In genomic region chr7:106050743-106051110, GRCh38 we compare ENCODE assay signal across 12 cellular contexts.
DNase-seq lines count a peak whose midpoint lies in the region; ATAC-seq, FAIRE-seq and TF ChIP-seq lines count a peak whose summit lies in the region.
"Had no signal": no experiment of that assay in that cellular context is flagged by ENCODE, and none has a peak within 500 bp of the region (broad histone marks: within the 10 kb centered on the region; RNA-seq: fewer than 3 reads in every experiment).

No MANE protein-coding gene starts in this region.

- CTCF ChIA-PET in endothelial cell of umbilical vein (lab: Charles Lee), result interaction anchor here (0.9 to 3.1 kb wide), 9 partner anchors 8 to 403 kb away, joined by 3 to 25 read pairs (median 4); no protein-coding TSS in a partner anchor
- CTCF ChIA-PET in Calu3 (lab: Charles Lee), result interaction anchor here (0.7 to 0.8 kb wide), 2 partner anchors 8 to 541 kb away, joined by 4 to 7 read pairs; no protein-coding TSS in a partner anchor

- H3K4me3 ChIP-seq in heart right ventricle, result no peak overlapping the region
- H3K4me3 ChIP-seq in endothelial cell of umbilical vein (replicated peaks in 1 of 3; ENCODE audit: insufficient read depth in 1 of 3, low read depth in 1 of 3, low read length in 3 of 3), result no peak overlapping the region
- H3K4me3 ChIP-seq in muscle layer of colon (ENCODE audit: low read depth in 1 of 2, low read length in 2 of 2), result peak overlapping the region in 1 of 2 donors; percentile 40
- no peak overlapping the region for H3K4me3 ChIP-seq in vagina
- H3K4me3 ChIP-seq: GM23338 had no signal

- TF ChIP-seq CTCF in heart right ventricle (IDR thresholded peaks at IDR 0.05) (no peak), endothelial cell of umbilical vein (IDR thresholded peaks at IDR 0.05; ENCODE audit: extremely low read depth in 1 of 2, insufficient read depth in 1 of 2, low read depth in 1 of 2, low read length in 2 of 2) (no peak), vagina (IDR thresholded peaks at IDR 0.05) (no peak), Calu3 (IDR thresholded peaks at IDR 0.05; ENCODE audit: unreplicated experiment) (no peak)

- H3K9ac ChIP-seq in endothelial cell of umbilical vein (replicated peaks; ENCODE audit: extremely low read depth, insufficient read depth, low read length) (no peak overlapping the region), muscle layer of colon (ENCODE audit: low read length) (no peak overlapping the region)

- no peaks in the 10 kb centered on the region for H4K20me1 ChIP-seq in endothelial cell of umbilical vein (replicated peaks; ENCODE audit: control insufficient read depth, extremely low read depth, insufficient read depth, low read length)

- H2AFZ ChIP-seq in endothelial cell of umbilical vein (ENCODE audit: low read depth, low read length), result no peak overlapping the region
- H2AFZ ChIP-seq: GM23338 had no signal

- H3K4me1 Mint-ChIP-seq in Calu3 (ENCODE audit: low read depth, unreplicated experiment), result no peaks in the 10 kb centered on the region

- POLR2A ChIA-PET in endothelial cell of umbilical vein (lab: Charles Lee), result interaction anchor here (0.6 kb wide), 1 partner anchor 15 kb away, joined by 3 read pairs; no protein-coding TSS in a partner anchor

- H3K27ac ChIP-seq in heart right ventricle, result peak overlapping the region in 3 of 10 donors; percentile 43 to 61 (median 48)
- no peak overlapping the region for H3K27ac ChIP-seq in endothelial cell of umbilical vein (ENCODE audit: insufficient read depth, low read depth, low read length)
- H3K27ac ChIP-seq in muscle layer of colon (ENCODE audit: low read depth, low read length), result peak overlapping the region; percentile 41
- H3K27ac ChIP-seq in vagina, result peak overlapping the region; percentile 62

- dilution Hi-C loops in endothelial cell of umbilical vein (cut with MboI; ENCODE audit: extremely low pct_ligation_motif_present, low sequenced_read_pairs), result loop anchor here (25.0 kb wide), 1 partner anchor 112 kb away; no protein-coding TSS in a partner anchor

- no peak for DNase-seq in heart right ventricle
- DNase-seq in cardiac septum (ENCODE audit: low spot score), result no peak
- peak; percentile 65 for DNase-seq in endothelial cell of umbilical vein (ENCODE audit: low read depth, low spot score)
- DNase-seq in vagina (ENCODE audit: extremely low spot score in 2 of 2), result no peak
- no peak for DNase-seq in Calu3
- no peak for DNase-seq in left lobe of liver (ENCODE audit: low spot score)
- DNase-seq: activated T-cell treated with anti-CD3 and anti-CD28 coated beads, Interleukin-2, amount 50 U/mL, for 72 hours; RPMI8226 had no signal

- peak; percentile 81 for FAIRE-seq in endothelial cell of umbilical vein (lab: Jason Lieb, UNC)

- peaks cover 41% of the 10 kb centered on the region for H3K27me3 Mint-ChIP-seq in Calu3 (ENCODE audit: unreplicated experiment)

- no peak overlapping the region for H3K27ac Mint-ChIP-seq in Calu3 (ENCODE audit: unreplicated experiment)
- H3K27ac Mint-ChIP-seq: activated T-cell treated with anti-CD3 and anti-CD28 coated beads, Interleukin-2, amount 50 U/mL, for 72 hours; dendritic cell treated with granulocyte-macrophage colony-stimulating factor and Interleukin-4, amounts not matched to agents 40 ng/mL and 50 ng/mL, for 4 days; GM23338 had no signal

- TF ChIP-seq POLR2A in endothelial cell of umbilical vein (IDR thresholded peaks at IDR 0.05; ENCODE audit: low read depth, low read length) (no peak), vagina (IDR thresholded peaks at IDR 0.05) (no peak)

- H3K4me1 ChIP-seq in heart right ventricle (peaks cover 0 to 12% (median 7%) of the 10 kb centered on the region in 9 donors), endothelial cell of umbilical vein (ENCODE audit: control insufficient read depth, extremely low read depth, insufficient read depth, low read length) (no peaks in the 10 kb centered on the region), muscle layer of colon (ENCODE audit: insufficient read depth, low read length) (peaks cover 21% of the 10 kb centered on the region), vagina (peaks cover 35% of the 10 kb centered on the region)

- peaks cover 0 to 6% (median 0%) of the 10 kb centered on the region in 11 donors for H3K9me3 ChIP-seq in heart right ventricle
- no peaks in the 10 kb centered on the region for H3K9me3 ChIP-seq in endothelial cell of umbilical vein (replicated peaks; ENCODE audit: control insufficient read depth, insufficient read depth, low read length)
- H3K9me3 ChIP-seq in muscle layer of colon (ENCODE audit: low read length), result no peaks in the 10 kb centered on the region
- no peaks in the 10 kb centered on the region for H3K9me3 ChIP-seq in vagina

- no peaks in the 10 kb centered on the region for H3K79me2 ChIP-seq in endothelial cell of umbilical vein (ENCODE audit: control insufficient read depth, insufficient read depth, low read length)

- intact Hi-C loops in heart right ventricle (cut with DNase I), result loop anchor here in 1 of 10 donors (10.0 kb wide), 1 partner anchor 424 kb away; no protein-coding TSS in a partner anchor
- intact Hi-C loops in cardiac septum (cut with DNase I), result no loop called here
- intact Hi-C loops in endothelial cell of umbilical vein (cut with micrococcal nuclease), result no loop called here
- intact Hi-C loops in vagina (cut with DNase I), result no loop called here
- intact Hi-C loops in Calu3 (cut with micrococcal nuclease; ENCODE audit: unreplicated experiment), result no loop called here

- H3K4me2 ChIP-seq in endothelial cell of umbilical vein (ENCODE audit: insufficient read depth, low read length), result no peak overlapping the region
- H3K4me2 ChIP-seq: GM23338 had no signal

- H3K27me3 ChIP-seq in heart right ventricle (no peaks in the 10 kb centered on the region), endothelial cell of umbilical vein (ENCODE audit: control insufficient read depth in 2 of 2, insufficient read depth in 2 of 2, low read length in 2 of 2) (peaks cover 15 to 21% of the 10 kb centered on the region in 2 experiments), muscle layer of colon (ENCODE audit: control insufficient read depth in 1 of 2, insufficient read depth in 2 of 2, low read length in 2 of 2) (no peaks in the 10 kb centered on the region), vagina (no peaks in the 10 kb centered on the region)

- no peaks in the 10 kb centered on the region for H3K9me3 Mint-ChIP-seq in Calu3 (ENCODE audit: low read depth, unreplicated experiment)
- H3K9me3 Mint-ChIP-seq: activated T-cell treated with anti-CD3 and anti-CD28 coated beads, Interleukin-2, amount 50 U/mL, for 72 hours; dendritic cell treated with granulocyte-macrophage colony-stimulating factor and Interleukin-4, amounts not matched to agents 40 ng/mL and 50 ng/mL, for 4 days had no signal

- H3K36me3 ChIP-seq in heart right ventricle (no peaks in the 10 kb centered on the region), endothelial cell of umbilical vein (ENCODE audit: control insufficient read depth in 2 of 2, extremely low read depth in 1 of 2, insufficient read depth in 2 of 2, low read length in 2 of 2) (no peaks in the 10 kb centered on the region), muscle layer of colon (ENCODE audit: insufficient read depth, low read length) (no peaks in the 10 kb centered on the region), vagina (no peaks in the 10 kb centered on the region)

- BruUV-seq in endothelial cell of umbilical vein (replicated peaks; lab: Mats Ljungman, UMichigan) (no TSS peak), Calu3 (replicated peaks; lab: Mats Ljungman, UMichigan) (no TSS peak)

- H3K36me3 Mint-ChIP-seq in Calu3 (ENCODE audit: insufficient read depth, unreplicated experiment), result no peaks in the 10 kb centered on the region

- no peak overlapping the region for H3K4me3 Mint-ChIP-seq in Calu3 (ENCODE audit: low read depth, unreplicated experiment)
- H3K4me3 Mint-ChIP-seq: activated T-cell treated with anti-CD3 and anti-CD28 coated beads, Interleukin-2, amount 50 U/mL, for 72 hours; dendritic cell treated with granulocyte-macrophage colony-stimulating factor and Interleukin-4, amounts not matched to agents 40 ng/mL and 50 ng/mL, for 4 days; GM23338 had no signal

- WGBS in heart right ventricle, 2 donors, result 67 to 81% methylated on average over 5 of the region's 5 CpGs

- peak in 6 of 8 donors; percentile 57 to 74 (median 69) for ATAC-seq in heart right ventricle
- no peak for ATAC-seq in HG02885 (IDR thresholded peaks at IDR 0.05; ENCODE audit: poor library complexity, unreplicated experiment)
- ATAC-seq in left lobe of liver, result no peak
- ATAC-seq: activated T-cell treated with anti-CD3 and anti-CD28 coated beads, Interleukin-2, amount 50 U/mL, for 72 hours had no signal

- no peaks in the 10 kb centered on the region for H3K9me1 ChIP-seq in endothelial cell of umbilical vein (replicated peaks; ENCODE audit: control insufficient read depth, extremely low read depth, insufficient read depth, low read length)

TF ChIP-seq in endothelial cell of umbilical vein, 7 proteins besides CTCF, POLR2A, EP300 and RAD21:
- TF ChIP-seq MYC (IDR thresholded peaks at IDR 0.05; ENCODE audit: low read depth, low read length), result no peak
- TF ChIP-seq GATA2 (IDR thresholded peaks at IDR 0.05; ENCODE audit: insufficient read depth, insufficient read length, low read depth, low read length), result no peak
- no peak for TF ChIP-seq MAX (IDR thresholded peaks at IDR 0.05; ENCODE audit: insufficient read depth, insufficient read length)
- TF ChIP-seq JUN (IDR thresholded peaks at IDR 0.05; ENCODE audit: borderline replicate concordance, insufficient read depth, insufficient read length, low read depth), result no peak
- TF ChIP-seq EZH2 (IDR thresholded peaks at IDR 0.05; ENCODE audit: borderline replicate concordance, low read depth, low read length, severe bottlenecking), result no peak
- TF ChIP-seq FOS (IDR thresholded peaks at IDR 0.05; ENCODE audit: borderline replicate concordance, insufficient read depth, low read length), result no peak
- no peak for TF ChIP-seq POLR2AphosphoS5 (IDR thresholded peaks at IDR 0.05; ENCODE audit: insufficient read depth, low read depth, low read length)

Comparison
In these comparisons a context has a peak if more than half of its experiments do, and no peak if none do; other contexts are left out.
1. ATAC-seq: peak in heart right ventricle (6 of 8); none in HG02885 (single experiment) and left lobe of liver (single experiment).